In the genomic region with DNA sequence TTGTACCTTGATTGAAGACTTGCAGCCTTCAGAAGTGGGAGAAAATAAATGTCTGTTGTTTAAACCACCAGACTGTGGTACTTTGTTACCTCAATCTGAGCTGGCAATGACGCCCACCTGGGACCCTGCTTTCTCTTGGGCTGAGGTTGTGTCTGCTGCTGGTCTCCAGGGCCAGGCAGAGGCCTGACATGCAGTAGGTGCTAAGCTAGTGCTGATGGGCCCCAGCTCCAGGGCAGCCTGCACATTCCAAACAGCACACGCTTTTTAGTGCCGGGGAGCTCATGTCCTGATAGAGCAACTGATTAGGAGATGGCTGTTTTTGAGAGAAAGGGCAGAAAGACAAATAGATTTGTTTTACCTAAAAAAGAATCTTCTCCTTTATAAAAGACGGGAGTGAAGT, we compare ENCODE assay signal across 27 cellular contexts.
"Had no signal": no experiment of that assay in that cellular context is flagged by ENCODE, and none has a peak within 500 bp of the region (broad histone marks: within the 10 kb centered on the region; RNA-seq: fewer than 3 reads in every experiment).

No MANE protein-coding gene starts in this region.

- FAIRE-seq: kidney, urothelium cell line had no signal

- DNase-seq: hippocampal formation; kidney; left colon; left lung; lower lobe of right lung; naive thymus-derived CD8-positive, alpha-beta T cell; occipital lobe; ovary; retina; right cardiac atrium; stimulated activated CD4-positive, alpha-beta T cell treated with anti-CD3 and anti-CD28 coated beads, Interleukin-12 subunit alpha, Interleukin-12 subunit beta, amount 100 ng/mL, for 4 hours; stimulated activated CD4-positive, alpha-beta T cell treated with anti-CD3 and anti-CD28 coated beads, Interleukin-15, amount 100 ng/mL, for 24 hours; stimulated activated CD4-positive, alpha-beta T cell treated with anti-CD3 and anti-CD28 coated beads, Interleukin-2, amount 100 ng/mL, for 24 hours; stimulated activated CD4-positive, alpha-beta T cell treated with anti-CD3 and anti-CD28 coated beads, Interleukin-4, amount 100 ng/mL, for 1 hour; stimulated activated naive CD4-positive, alpha-beta T cell; tibial artery; upper lobe of right lung had no signal

- H3K36me3 Mint-ChIP-seq: naive thymus-derived CD8-positive, alpha-beta T cell had no signal

- H3K27me3 Mint-ChIP-seq: stimulated activated naive CD8-positive, alpha-beta T cell treated with anti-CD3 and anti-CD28 coated beads, Interleukin-15, Interleukin-2, amounts not matched to agents 100 ng/mL and 50 ng/mL, for 24 hours had no signal

- H3K27ac Mint-ChIP-seq: naive thymus-derived CD8-positive, alpha-beta T cell; nephron; stimulated activated naive CD8-positive, alpha-beta T cell treated with anti-CD3 and anti-CD28 coated beads, Interleukin-15, Interleukin-2, amounts not matched to agents 100 ng/mL and 50 ng/mL, for 24 hours had no signal

- H3K27me3 ChIP-seq: left lung, neutrophil, ovary, suprapubic skin, tibial artery, upper lobe of right lung had no signal

- H3K9me3 Mint-ChIP-seq: nephron; neural crest cell; stimulated activated naive CD8-positive, alpha-beta T cell treated with anti-CD3 and anti-CD28 coated beads, Interleukin-15, Interleukin-2, amounts not matched to agents 100 ng/mL and 50 ng/mL, for 24 hours had no signal

- H3K4me3 ChIP-seq: left lung, lower lobe of right lung, ovary, prostate gland, skin epidermis, suprapubic skin, thoracic aorta, tibial artery, upper lobe of right lung had no signal

- H3K36me3 ChIP-seq: left lung, lower lobe of right lung, neutrophil, ovary, prostate gland, suprapubic skin, thoracic aorta, tibial artery, upper lobe of right lung had no signal

- H3K27ac ChIP-seq: left lung, lower lobe of right lung, neutrophil, ovary, prostate gland, skin epidermis, suprapubic skin, thoracic aorta, tibial artery, upper lobe of right lung had no signal

- H3K4me3 Mint-ChIP-seq: naive thymus-derived CD8-positive, alpha-beta T cell; nephron; neural crest cell; stimulated activated naive CD8-positive, alpha-beta T cell treated with anti-CD3 and anti-CD28 coated beads, Interleukin-15, Interleukin-2, amounts not matched to agents 100 ng/mL and 50 ng/mL, for 24 hours had no signal

- H3K4me1 ChIP-seq: left lung, lower lobe of right lung, prostate gland, tibial artery, upper lobe of right lung had no signal

- H3K9me3 ChIP-seq: left lung, lower lobe of right lung, neutrophil, ovary, prostate gland, suprapubic skin, thoracic aorta, tibial artery, upper lobe of right lung had no signal

- ATAC-seq: left colon; left lung; lower lobe of right lung; naive thymus-derived CD8-positive, alpha-beta T cell; right cardiac atrium; sciatic nerve; upper lobe of right lung had no signal

- H3K4me1 Mint-ChIP-seq: naive thymus-derived CD8-positive, alpha-beta T cell had no signal
